Comparison of ENCODE assay signal across 15 cellular contexts in the genomic region with DNA sequence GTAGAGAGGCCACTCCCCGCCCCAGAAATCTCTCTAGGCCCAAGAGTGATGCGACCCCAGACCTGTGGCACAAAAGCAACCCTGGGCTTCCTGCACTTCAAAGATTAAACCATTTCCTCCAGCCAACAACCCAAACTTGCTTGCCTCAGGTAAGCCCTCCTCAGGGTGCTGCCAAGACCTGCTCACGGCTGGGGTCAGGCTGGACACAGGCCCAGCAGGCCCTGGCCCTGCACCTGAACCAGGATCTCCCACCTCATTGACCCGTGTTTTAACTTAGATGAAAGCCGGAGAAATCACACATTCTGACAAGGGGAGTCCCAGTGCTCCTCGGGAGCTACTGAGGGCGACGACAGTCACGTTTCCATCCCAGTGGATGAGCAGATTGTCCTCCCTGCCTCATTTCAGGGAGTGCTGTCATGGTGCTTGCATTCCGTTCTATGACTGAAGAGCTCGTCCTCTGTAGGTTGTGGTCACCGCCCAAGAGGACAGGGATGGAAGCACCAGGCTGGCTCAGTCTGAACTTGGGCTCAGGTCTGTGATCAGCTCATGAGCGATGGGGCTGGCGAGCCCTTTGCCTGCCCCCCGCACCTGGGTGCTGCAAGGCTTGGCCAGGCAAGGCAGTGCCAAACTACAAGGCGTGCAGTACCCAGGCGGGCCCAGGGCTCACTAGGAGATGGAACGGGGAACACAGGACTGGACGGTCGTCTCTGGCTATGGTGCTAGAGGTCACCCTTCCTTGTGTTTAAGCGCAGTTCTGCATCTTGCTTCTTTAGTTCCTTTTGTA. TPM values are rescaled to one million over a fixed set of nuclear protein-coding genes. Genes with fewer than 3 reads are reported as not detected.
DNase-seq lines count a peak whose midpoint lies in the region; ATAC-seq and TF ChIP-seq lines count a peak whose summit lies in the region.
"Had no signal": no experiment of that assay in that cellular context is flagged by ENCODE, and none has a peak within 500 bp of the region (broad histone marks: within the 10 kb centered on the region; RNA-seq: fewer than 3 reads in every experiment).

No MANE protein-coding gene starts in this region.

- H3K27ac Mint-ChIP-seq in stimulated activated naive CD8-positive, alpha-beta T cell treated with anti-CD3 and anti-CD28 coated beads, Interleukin-15, Interleukin-2, amounts not matched to agents 100 ng/mL and 50 ng/mL, for 24 hours, result peak overlapping the region; percentile 79
- H3K27ac Mint-ChIP-seq in nephron, result peak overlapping the region in 2 of 3 experiments; percentile 48 to 94

- no peaks in the 10 kb centered on the region for H3K9me3 Mint-ChIP-seq in stimulated activated naive CD8-positive, alpha-beta T cell treated with anti-CD3 and anti-CD28 coated beads, Interleukin-15, Interleukin-2, amounts not matched to agents 100 ng/mL and 50 ng/mL, for 24 hours
- no peaks in the 10 kb centered on the region for H3K9me3 Mint-ChIP-seq in nephron
- no peaks in the 10 kb centered on the region for H3K9me3 Mint-ChIP-seq in activated T-cell treated with anti-CD3 and anti-CD28 coated beads, Interleukin-2, amount 50 U/mL, for 4 hours

- H3K4me1 Mint-ChIP-seq in stimulated activated naive CD8-positive, alpha-beta T cell treated with anti-CD3 and anti-CD28 coated beads, Interleukin-15, Interleukin-2, amounts not matched to agents 100 ng/mL and 50 ng/mL, for 24 hours (ENCODE audit: low read depth), result peaks cover 49% of the 10 kb centered on the region
- peaks cover 26% of the 10 kb centered on the region for H3K4me1 Mint-ChIP-seq in nephron
- peaks cover 48% of the 10 kb centered on the region for H3K4me1 Mint-ChIP-seq in activated T-cell treated with anti-CD3 and anti-CD28 coated beads, Interleukin-2, amount 50 U/mL, for 4 hours (ENCODE audit: low read depth)

- H3K27ac ChIP-seq in coronary artery, result peak overlapping the region; percentile 2 to 93
- H3K27ac ChIP-seq: ovary, upper lobe of right lung had no signal

- H3K4me3 Mint-ChIP-seq in stimulated activated naive CD8-positive, alpha-beta T cell treated with anti-CD3 and anti-CD28 coated beads, Interleukin-15, Interleukin-2, amounts not matched to agents 100 ng/mL and 50 ng/mL, for 24 hours, result no peak overlapping the region
- no peak overlapping the region for H3K4me3 Mint-ChIP-seq in nephron
- no peak overlapping the region for H3K4me3 Mint-ChIP-seq in activated T-cell treated with anti-CD3 and anti-CD28 coated beads, Interleukin-2, amount 50 U/mL, for 4 hours

- H3K27me3 Mint-ChIP-seq in stimulated activated naive CD8-positive, alpha-beta T cell treated with anti-CD3 and anti-CD28 coated beads, Interleukin-15, Interleukin-2, amounts not matched to agents 100 ng/mL and 50 ng/mL, for 24 hours, result no peaks in the 10 kb centered on the region
- no peaks in the 10 kb centered on the region for H3K27me3 Mint-ChIP-seq in nephron (ENCODE audit: low read depth)
- no peaks in the 10 kb centered on the region for H3K27me3 Mint-ChIP-seq in activated T-cell treated with anti-CD3 and anti-CD28 coated beads, Interleukin-2, amount 50 U/mL, for 4 hours (ENCODE audit: low read depth)

- no peak for TF ChIP-seq CTCF in coronary artery (IDR thresholded peaks at IDR 0.05)
- no peak for TF ChIP-seq CTCF in nephron (IDR thresholded peaks at IDR 0.05; ENCODE audit: unreplicated experiment in 3 of 3)

- H3K4me3 ChIP-seq in coronary artery, result no peak overlapping the region
- H3K4me3 ChIP-seq: lung, ovary, upper lobe of right lung had no signal

- peaks cover 83% of the 10 kb centered on the region for H3K36me3 Mint-ChIP-seq in stimulated activated naive CD8-positive, alpha-beta T cell treated with anti-CD3 and anti-CD28 coated beads, Interleukin-15, Interleukin-2, amounts not matched to agents 100 ng/mL and 50 ng/mL, for 24 hours (ENCODE audit: low read depth)
- H3K36me3 Mint-ChIP-seq in nephron (ENCODE audit: low read depth), result peaks cover 79% of the 10 kb centered on the region
- peaks cover 44% of the 10 kb centered on the region for H3K36me3 Mint-ChIP-seq in activated T-cell treated with anti-CD3 and anti-CD28 coated beads, Interleukin-2, amount 50 U/mL, for 4 hours (ENCODE audit: insufficient read depth)

- no peak for DNase-seq in stimulated activated naive CD8-positive, alpha-beta T cell treated with anti-CD3 and anti-CD28 coated beads, Interleukin-15, Interleukin-2, amounts not matched to agents 100 U/mL and 50 U/mL, for 24 hours
- DNase-seq in coronary artery (ENCODE audit: low spot score) (no peak), NCI-H146 treated with DMSO at 0.1 percent for 48 hours (lab: John Stamatoyannopoulos, UW; ENCODE audit: unreplicated experiment) (no peak), NCI-H1436 (lab: John Stamatoyannopoulos, UW) (no peak)
- no peak for DNase-seq in activated T-cell treated with anti-CD3 and anti-CD28 coated beads, Interleukin-2, amount 50 U/mL, for 4 hours
- DNase-seq: activated gamma-delta T cell treated with Interleukin-2 at 50 U/mL for 16 hours, DND-41, NCI-H2227 treated with DMSO at 0.1 percent for 48 hours, OCI-M1, upper lobe of right lung had no signal

- ATAC-seq in stimulated activated naive CD8-positive, alpha-beta T cell treated with anti-CD3 and anti-CD28 coated beads, Interleukin-15, Interleukin-2, amounts not matched to agents 100 U/mL and 50 U/mL, for 24 hours, result no peak
- ATAC-seq in GM19328 (IDR thresholded peaks at IDR 0.05; ENCODE audit: unreplicated experiment), result no peak
- no peak for ATAC-seq in activated T-cell treated with anti-CD3 and anti-CD28 coated beads, Interleukin-2, amount 50 U/mL, for 4 hours
- ATAC-seq: upper lobe of right lung had no signal

RNA-seq across cellular contexts. Expression of a gene that starts 25.9 kb away (rescaled TPM):
- 100 to 1,000 TPM; 291 to 356 (median 334) TPM for total RNA-seq in activated T-cell treated with anti-CD3 and anti-CD28 coated beads, Interleukin-2, amount 50 U/mL, for 4 hours
